ENCODE assay signal across 1 cellular context in the genomic region with DNA sequence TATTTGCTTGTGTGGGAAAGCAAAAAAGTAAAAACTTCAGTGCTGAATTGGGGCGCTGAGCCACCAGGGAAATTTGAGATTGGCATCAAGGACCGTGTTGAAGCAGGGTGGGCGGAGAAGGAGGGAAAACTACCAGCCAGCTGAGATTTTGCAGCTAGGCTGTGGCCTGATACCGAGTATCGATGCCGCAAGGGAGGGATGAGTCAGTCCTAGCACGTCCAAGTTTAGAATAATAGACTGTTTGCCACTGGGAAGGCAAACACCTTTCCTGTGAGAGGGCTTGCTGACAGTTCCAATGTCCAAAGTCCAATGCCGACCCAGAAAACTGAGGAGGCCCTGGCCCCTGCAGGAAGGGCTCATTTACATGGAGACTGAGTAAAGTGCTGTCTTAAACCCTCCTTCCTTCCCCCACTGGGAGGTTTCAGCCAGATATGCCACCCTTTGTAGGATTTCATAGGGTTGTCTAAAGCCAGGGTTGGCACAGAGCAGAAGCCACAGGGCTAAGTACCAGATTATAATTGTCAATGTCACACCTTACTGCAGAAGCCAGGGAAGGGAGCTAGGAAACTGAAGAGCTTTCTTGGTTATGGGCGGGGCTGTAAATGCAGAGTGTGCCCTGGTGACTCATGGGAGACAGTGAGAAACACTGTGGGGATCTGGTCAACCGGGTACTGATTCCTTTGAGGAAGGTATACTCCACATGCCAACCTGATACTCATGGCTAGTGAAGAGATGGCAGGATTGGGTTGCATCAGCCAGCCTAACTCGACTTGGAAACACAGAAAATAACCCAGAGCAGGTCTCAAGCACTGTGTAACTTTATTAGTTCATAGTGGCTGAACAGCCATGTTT.
A peak's percentile ranks its signal among the peaks of the same experiment; 100 is the strongest.
TF ChIP-seq lines count a peak whose summit lies in the region.

No MANE protein-coding gene starts in this region.

TF ChIP-seq in K562, 482 proteins besides CTCF, POLR2A, EP300 and RAD21 (continued from another document and continues in another):
- TF ChIP-seq CTBP1 (IDR thresholded peaks at IDR 0.05; ENCODE audit: borderline replicate concordance), result no peak
- peak; percentile 67 for TF ChIP-seq CBFA2T2 (conservative IDR thresholded peaks at IDR 0.05)
- peak; percentile 51; the same call in 1 of the 2 replicates for TF ChIP-seq MECOM (CRISPR knock-in tag; IDR thresholded peaks at IDR 0.05)
- TF ChIP-seq, protein P1, sequence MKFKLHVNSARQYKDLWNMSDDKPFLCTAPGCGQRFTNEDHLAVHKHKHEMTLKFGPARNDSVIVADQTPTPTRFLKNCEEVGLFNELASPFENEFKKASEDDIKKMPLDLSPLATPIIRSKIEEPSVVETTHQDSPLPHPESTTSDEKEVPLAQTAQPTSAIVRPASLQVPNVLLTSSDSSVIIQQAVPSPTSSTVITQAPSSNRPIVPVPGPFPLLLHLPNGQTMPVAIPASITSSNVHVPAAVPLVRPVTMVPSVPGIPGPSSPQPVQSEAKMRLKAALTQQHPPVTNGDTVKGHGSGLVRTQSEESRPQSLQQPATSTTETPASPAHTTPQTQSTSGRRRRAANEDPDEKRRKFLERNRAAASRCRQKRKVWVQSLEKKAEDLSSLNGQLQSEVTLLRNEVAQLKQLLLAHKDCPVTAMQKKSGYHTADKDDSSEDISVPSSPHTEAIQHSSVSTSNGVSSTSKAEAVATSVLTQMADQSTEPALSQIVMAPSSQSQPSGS (CRISPR knock-in tag; IDR thresholded peaks at IDR 0.05), result no peak
- peak; percentile 73 for TF ChIP-seq ZNF239 (CRISPR knock-in tag; IDR thresholded peaks at IDR 0.05)
- TF ChIP-seq ZNF274 (IDR thresholded peaks at IDR 0.05; ENCODE audit: borderline replicate concordance, low read depth, low read length), result no peak
- no peak for TF ChIP-seq NR2C2 (CRISPR knock-in tag; IDR thresholded peaks at IDR 0.05)
- TF ChIP-seq NR2C2 (tag; IDR thresholded peaks at IDR 0.05), result peak; percentile 30
- TF ChIP-seq ZBTB43 (CRISPR knock-in tag; IDR thresholded peaks at IDR 0.05), result no peak
- TF ChIP-seq CBFB (CRISPR knock-in tag; IDR thresholded peaks at IDR 0.05), result no peak
- 0 out of 2 replicates have a peak, but pooled peaks have one; percentile 24 for TF ChIP-seq ATF7 (IDR thresholded peaks at IDR 0.05)
- no peak for TF ChIP-seq NFXL1 (CRISPR knock-in tag; IDR thresholded peaks at IDR 0.05)
- TF ChIP-seq POLR3A (IDR thresholded peaks at IDR 0.05; ENCODE audit: borderline replicate concordance, extremely low read depth, insufficient read depth, insufficient read length), result no peak
- TF ChIP-seq ZNF324 (CRISPR knock-in tag; IDR thresholded peaks at IDR 0.05), result no peak
- no peak for TF ChIP-seq HES1 (IDR thresholded peaks at IDR 0.05; ENCODE audit: low read depth)
- no peak for TF ChIP-seq HDGF (IDR thresholded peaks at IDR 0.05)
- TF ChIP-seq, protein P2, sequence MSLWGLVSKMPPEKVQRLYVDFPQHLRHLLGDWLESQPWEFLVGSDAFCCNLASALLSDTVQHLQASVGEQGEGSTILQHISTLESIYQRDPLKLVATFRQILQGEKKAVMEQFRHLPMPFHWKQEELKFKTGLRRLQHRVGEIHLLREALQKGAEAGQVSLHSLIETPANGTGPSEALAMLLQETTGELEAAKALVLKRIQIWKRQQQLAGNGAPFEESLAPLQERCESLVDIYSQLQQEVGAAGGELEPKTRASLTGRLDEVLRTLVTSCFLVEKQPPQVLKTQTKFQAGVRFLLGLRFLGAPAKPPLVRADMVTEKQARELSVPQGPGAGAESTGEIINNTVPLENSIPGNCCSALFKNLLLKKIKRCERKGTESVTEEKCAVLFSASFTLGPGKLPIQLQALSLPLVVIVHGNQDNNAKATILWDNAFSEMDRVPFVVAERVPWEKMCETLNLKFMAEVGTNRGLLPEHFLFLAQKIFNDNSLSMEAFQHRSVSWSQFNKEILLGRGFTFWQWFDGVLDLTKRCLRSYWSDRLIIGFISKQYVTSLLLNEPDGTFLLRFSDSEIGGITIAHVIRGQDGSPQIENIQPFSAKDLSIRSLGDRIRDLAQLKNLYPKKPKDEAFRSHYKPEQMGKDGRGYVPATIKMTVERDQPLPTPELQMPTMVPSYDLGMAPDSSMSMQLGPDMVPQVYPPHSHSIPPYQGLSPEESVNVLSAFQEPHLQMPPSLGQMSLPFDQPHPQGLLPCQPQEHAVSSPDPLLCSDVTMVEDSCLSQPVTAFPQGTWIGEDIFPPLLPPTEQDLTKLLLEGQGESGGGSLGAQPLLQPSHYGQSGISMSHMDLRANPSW (CRISPR knock-in tag; IDR thresholded peaks at IDR 0.05), result no peak; the same call in 1 of the 2 replicates
- peak; percentile 56; the same call in 1 of the 2 replicates for TF ChIP-seq GTF2E2 (tag; IDR thresholded peaks at IDR 0.05)
- no peak for TF ChIP-seq PHB2 (IDR thresholded peaks at IDR 0.05; ENCODE audit: low read depth)
- no peak for TF ChIP-seq HOMEZ (CRISPR knock-in tag; IDR thresholded peaks at IDR 0.05)
- no peak for TF ChIP-seq KDM2B (CRISPR knock-in tag; IDR thresholded peaks at IDR 0.05)
- no peak for TF ChIP-seq SNIP1 (IDR thresholded peaks at IDR 0.05; ENCODE audit: low read depth)
- peak; percentile 58 for TF ChIP-seq DIDO1 (tag; IDR thresholded peaks at IDR 0.05; ENCODE audit: low read depth)
- TF ChIP-seq, protein P3, sequence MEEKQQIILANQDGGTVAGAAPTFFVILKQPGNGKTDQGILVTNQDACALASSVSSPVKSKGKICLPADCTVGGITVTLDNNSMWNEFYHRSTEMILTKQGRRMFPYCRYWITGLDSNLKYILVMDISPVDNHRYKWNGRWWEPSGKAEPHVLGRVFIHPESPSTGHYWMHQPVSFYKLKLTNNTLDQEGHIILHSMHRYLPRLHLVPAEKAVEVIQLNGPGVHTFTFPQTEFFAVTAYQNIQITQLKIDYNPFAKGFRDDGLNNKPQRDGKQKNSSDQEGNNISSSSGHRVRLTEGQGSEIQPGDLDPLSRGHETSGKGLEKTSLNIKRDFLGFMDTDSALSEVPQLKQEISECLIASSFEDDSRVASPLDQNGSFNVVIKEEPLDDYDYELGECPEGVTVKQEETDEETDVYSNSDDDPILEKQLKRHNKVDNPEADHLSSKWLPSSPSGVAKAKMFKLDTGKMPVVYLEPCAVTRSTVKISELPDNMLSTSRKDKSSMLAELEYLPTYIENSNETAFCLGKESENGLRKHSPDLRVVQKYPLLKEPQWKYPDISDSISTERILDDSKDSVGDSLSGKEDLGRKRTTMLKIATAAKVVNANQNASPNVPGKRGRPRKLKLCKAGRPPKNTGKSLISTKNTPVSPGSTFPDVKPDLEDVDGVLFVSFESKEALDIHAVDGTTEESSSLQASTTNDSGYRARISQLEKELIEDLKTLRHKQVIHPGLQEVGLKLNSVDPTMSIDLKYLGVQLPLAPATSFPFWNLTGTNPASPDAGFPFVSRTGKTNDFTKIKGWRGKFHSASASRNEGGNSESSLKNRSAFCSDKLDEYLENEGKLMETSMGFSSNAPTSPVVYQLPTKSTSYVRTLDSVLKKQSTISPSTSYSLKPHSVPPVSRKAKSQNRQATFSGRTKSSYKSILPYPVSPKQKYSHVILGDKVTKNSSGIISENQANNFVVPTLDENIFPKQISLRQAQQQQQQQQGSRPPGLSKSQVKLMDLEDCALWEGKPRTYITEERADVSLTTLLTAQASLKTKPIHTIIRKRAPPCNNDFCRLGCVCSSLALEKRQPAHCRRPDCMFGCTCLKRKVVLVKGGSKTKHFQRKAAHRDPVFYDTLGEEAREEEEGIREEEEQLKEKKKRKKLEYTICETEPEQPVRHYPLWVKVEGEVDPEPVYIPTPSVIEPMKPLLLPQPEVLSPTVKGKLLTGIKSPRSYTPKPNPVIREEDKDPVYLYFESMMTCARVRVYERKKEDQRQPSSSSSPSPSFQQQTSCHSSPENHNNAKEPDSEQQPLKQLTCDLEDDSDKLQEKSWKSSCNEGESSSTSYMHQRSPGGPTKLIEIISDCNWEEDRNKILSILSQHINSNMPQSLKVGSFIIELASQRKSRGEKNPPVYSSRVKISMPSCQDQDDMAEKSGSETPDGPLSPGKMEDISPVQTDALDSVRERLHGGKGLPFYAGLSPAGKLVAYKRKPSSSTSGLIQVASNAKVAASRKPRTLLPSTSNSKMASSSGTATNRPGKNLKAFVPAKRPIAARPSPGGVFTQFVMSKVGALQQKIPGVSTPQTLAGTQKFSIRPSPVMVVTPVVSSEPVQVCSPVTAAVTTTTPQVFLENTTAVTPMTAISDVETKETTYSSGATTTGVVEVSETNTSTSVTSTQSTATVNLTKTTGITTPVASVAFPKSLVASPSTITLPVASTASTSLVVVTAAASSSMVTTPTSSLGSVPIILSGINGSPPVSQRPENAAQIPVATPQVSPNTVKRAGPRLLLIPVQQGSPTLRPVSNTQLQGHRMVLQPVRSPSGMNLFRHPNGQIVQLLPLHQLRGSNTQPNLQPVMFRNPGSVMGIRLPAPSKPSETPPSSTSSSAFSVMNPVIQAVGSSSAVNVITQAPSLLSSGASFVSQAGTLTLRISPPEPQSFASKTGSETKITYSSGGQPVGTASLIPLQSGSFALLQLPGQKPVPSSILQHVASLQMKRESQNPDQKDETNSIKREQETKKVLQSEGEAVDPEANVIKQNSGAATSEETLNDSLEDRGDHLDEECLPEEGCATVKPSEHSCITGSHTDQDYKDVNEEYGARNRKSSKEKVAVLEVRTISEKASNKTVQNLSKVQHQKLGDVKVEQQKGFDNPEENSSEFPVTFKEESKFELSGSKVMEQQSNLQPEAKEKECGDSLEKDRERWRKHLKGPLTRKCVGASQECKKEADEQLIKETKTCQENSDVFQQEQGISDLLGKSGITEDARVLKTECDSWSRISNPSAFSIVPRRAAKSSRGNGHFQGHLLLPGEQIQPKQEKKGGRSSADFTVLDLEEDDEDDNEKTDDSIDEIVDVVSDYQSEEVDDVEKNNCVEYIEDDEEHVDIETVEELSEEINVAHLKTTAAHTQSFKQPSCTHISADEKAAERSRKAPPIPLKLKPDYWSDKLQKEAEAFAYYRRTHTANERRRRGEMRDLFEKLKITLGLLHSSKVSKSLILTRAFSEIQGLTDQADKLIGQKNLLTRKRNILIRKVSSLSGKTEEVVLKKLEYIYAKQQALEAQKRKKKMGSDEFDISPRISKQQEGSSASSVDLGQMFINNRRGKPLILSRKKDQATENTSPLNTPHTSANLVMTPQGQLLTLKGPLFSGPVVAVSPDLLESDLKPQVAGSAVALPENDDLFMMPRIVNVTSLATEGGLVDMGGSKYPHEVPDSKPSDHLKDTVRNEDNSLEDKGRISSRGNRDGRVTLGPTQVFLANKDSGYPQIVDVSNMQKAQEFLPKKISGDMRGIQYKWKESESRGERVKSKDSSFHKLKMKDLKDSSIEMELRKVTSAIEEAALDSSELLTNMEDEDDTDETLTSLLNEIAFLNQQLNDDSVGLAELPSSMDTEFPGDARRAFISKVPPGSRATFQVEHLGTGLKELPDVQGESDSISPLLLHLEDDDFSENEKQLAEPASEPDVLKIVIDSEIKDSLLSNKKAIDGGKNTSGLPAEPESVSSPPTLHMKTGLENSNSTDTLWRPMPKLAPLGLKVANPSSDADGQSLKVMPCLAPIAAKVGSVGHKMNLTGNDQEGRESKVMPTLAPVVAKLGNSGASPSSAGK (IDR thresholded peaks at IDR 0.05), result 0 out of 2 replicates have a peak, but pooled peaks have one; percentile 43
- no peak for TF ChIP-seq USF2 (CRISPR knock-in tag; IDR thresholded peaks at IDR 0.05)
- TF ChIP-seq, protein P4, sequence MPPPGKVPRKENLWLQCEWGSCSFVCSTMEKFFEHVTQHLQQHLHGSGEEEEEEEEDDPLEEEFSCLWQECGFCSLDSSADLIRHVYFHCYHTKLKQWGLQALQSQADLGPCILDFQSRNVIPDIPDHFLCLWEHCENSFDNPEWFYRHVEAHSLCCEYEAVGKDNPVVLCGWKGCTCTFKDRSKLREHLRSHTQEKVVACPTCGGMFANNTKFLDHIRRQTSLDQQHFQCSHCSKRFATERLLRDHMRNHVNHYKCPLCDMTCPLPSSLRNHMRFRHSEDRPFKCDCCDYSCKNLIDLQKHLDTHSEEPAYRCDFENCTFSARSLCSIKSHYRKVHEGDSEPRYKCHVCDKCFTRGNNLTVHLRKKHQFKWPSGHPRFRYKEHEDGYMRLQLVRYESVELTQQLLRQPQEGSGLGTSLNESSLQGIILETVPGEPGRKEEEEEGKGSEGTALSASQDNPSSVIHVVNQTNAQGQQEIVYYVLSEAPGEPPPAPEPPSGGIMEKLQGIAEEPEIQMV (tag; conservative IDR thresholded peaks at IDR 0.05; ENCODE audit: low read depth), result no peak
- TF ChIP-seq CCAR2 (IDR thresholded peaks at IDR 0.05; ENCODE audit: low read depth, low read length), result no peak
- TF ChIP-seq GATA2 (CRISPR knock-in tag; IDR thresholded peaks at IDR 0.05), result no peak
- TF ChIP-seq HMG20B (CRISPR knock-in tag; IDR thresholded peaks at IDR 0.05), result no peak
- no peak for TF ChIP-seq ZNF408 (CRISPR knock-in tag; IDR thresholded peaks at IDR 0.05; ENCODE audit: low read depth)
- TF ChIP-seq HNRNPL (IDR thresholded peaks at IDR 0.05; ENCODE audit: low read depth, low read length), result no peak
